ENCODE assay signal across 16 cellular contexts in genomic region chr12:52581481-52581880, GRCh38. TPM values are rescaled to one million over a fixed set of nuclear protein-coding genes. Genes with fewer than 3 reads are reported as not detected.
A peak's percentile ranks its signal among the peaks of the same experiment; 100 is the strongest.
DNase-seq lines count a peak whose midpoint lies in the region; ATAC-seq, FAIRE-seq and TF ChIP-seq lines count a peak whose summit lies in the region.
"Had no signal": no experiment of that assay in that cellular context is flagged by ENCODE, and none has a peak within 500 bp of the region (broad histone marks: within the 10 kb centered on the region; RNA-seq: fewer than 3 reads in every experiment).

No MANE protein-coding gene starts in this region.

- peak overlapping the region; percentile 90 for H3K27ac ChIP-seq in keratinocyte (ENCODE audit: control insufficient read depth, insufficient read depth, low read length)
- H3K27ac ChIP-seq: SJSA1 had no signal

- H3K36me3 Mint-ChIP-seq in osteocyte (ENCODE audit: unreplicated experiment), result no peaks in the 10 kb centered on the region

- H3K79me2 ChIP-seq in keratinocyte (ENCODE audit: control insufficient read depth, insufficient read depth, low read length), result no peaks in the 10 kb centered on the region

- H3K4me2 ChIP-seq in keratinocyte (ENCODE audit: control insufficient read depth, extremely low read depth, insufficient read depth, low read depth, low read length), result peak overlapping the region; percentile 81

- no peaks in the 10 kb centered on the region for H3K9me3 Mint-ChIP-seq in osteocyte (ENCODE audit: unreplicated experiment)

- H3K4me3 Mint-ChIP-seq in osteocyte (ENCODE audit: unreplicated experiment), result no peak overlapping the region

- peaks cover 53% of the 10 kb centered on the region for H3K4me1 ChIP-seq in keratinocyte (ENCODE audit: control insufficient read depth, extremely low read depth, insufficient read depth, low read length)
- H3K4me1 ChIP-seq: SJSA1 had no signal

- DNase-seq in AG09309 (ENCODE audit: low read depth) (peak; percentile 3), HT1080 (ENCODE audit: low read depth) (peak; percentile 6), amniotic epithelial cell (ENCODE audit: low read depth) (peak; percentile 84), keratinocyte (ENCODE audit: low read depth, low spot score) (peak; percentile 40), osteocyte (ENCODE audit: extremely low spot score, unreplicated experiment) (no peak)
- no peak for DNase-seq in stimulated activated CD4-positive, alpha-beta T cell treated with anti-CD3 and anti-CD28 coated beads, Interleukin-4, amount 100 ng/mL, for 1 hour
- no peak for DNase-seq in activated CD4-positive, alpha-beta T cell treated with anti-CD3 and anti-CD28 coated beads for 48 hours
- DNase-seq: activated gamma-delta T cell, GOT3, mesendoderm had no signal

- no peaks in the 10 kb centered on the region for H3K9me3 ChIP-seq in keratinocyte (ENCODE audit: control insufficient read depth, low read depth, low read length)
- H3K9me3 ChIP-seq: SJSA1 had no signal

- no peaks in the 10 kb centered on the region for H4K20me1 ChIP-seq in keratinocyte (ENCODE audit: control insufficient read depth, extremely low read depth, insufficient read depth, low read length)

- H3K9ac ChIP-seq in keratinocyte (ENCODE audit: control insufficient read depth, extremely low read depth, insufficient read depth, low read length), result peak overlapping the region; percentile 65

- H3K27ac Mint-ChIP-seq in osteocyte (ENCODE audit: unreplicated experiment), result no peak overlapping the region
- H3K27ac Mint-ChIP-seq: progenitor cell of endocrine pancreas had no signal

- no peaks in the 10 kb centered on the region for H3K36me3 ChIP-seq in keratinocyte (ENCODE audit: control insufficient read depth in 2 of 2, extremely low read depth in 1 of 2, insufficient read depth in 2 of 2, low read length in 2 of 2)
- H3K36me3 ChIP-seq: SJSA1 had no signal

- peak; percentile 95 for FAIRE-seq in keratinocyte (lab: Jason Lieb, UNC)

- TF ChIP-seq CTCF in AG09309 (IDR thresholded peaks at IDR 0.05; ENCODE audit: control insufficient read depth, insufficient read depth, low read depth, low read length, missing control alignments) (no peak), keratinocyte (optimal IDR thresholded peaks at IDR 0.05 in 1 of 3, IDR thresholded peaks at IDR 0.05 in 1 of 3, conservative IDR thresholded peaks at IDR 0.05 in 1 of 3; ENCODE audit: extremely low read depth in 1 of 3, insufficient read depth in 2 of 3, low read length in 3 of 3) (no peak), osteocyte (IDR thresholded peaks at IDR 0.05) (no peak)

- H2AFZ ChIP-seq in keratinocyte (ENCODE audit: control insufficient read depth, low read length), result no peak overlapping the region

- H3K27me3 Mint-ChIP-seq in osteocyte (ENCODE audit: unreplicated experiment), result peaks cover 48% of the 10 kb centered on the region

- no peak overlapping the region for H3K4me3 ChIP-seq in AG09309 (ENCODE audit: control insufficient read depth, low read depth, low read length)
- H3K4me3 ChIP-seq in keratinocyte (ENCODE audit: control insufficient read depth in 2 of 3, extremely low read depth in 1 of 3, insufficient read depth in 2 of 3, low read depth in 1 of 3, low read length in 3 of 3), result no peak overlapping the region
- H3K4me3 ChIP-seq: SJSA1 had no signal

- dilution Hi-C loops in keratinocyte (cut with MboI; ENCODE audit: extremely low pct_ligation_motif_present, low sequenced_read_pairs), result no loop called here

- ATAC-seq in GM21825 (IDR thresholded peaks at IDR 0.05; ENCODE audit: unreplicated experiment), result no peak
- ATAC-seq: activated CD4-positive, CD25-positive, alpha-beta regulatory T cell treated with anti-CD3 and anti-CD28 coated beads, Interleukin-2, amount 50 U/mL, for 24 hours had no signal

- H3K27me3 ChIP-seq in keratinocyte (ENCODE audit: control insufficient read depth, extremely low read depth, insufficient read depth, low read length), result no peaks in the 10 kb centered on the region

- no peaks in the 10 kb centered on the region for H3K4me1 Mint-ChIP-seq in osteocyte (ENCODE audit: unreplicated experiment)

- peaks cover 2% of the 10 kb centered on the region for H3K9me1 ChIP-seq in keratinocyte (ENCODE audit: control insufficient read depth, extremely low read depth, insufficient read depth, low read length)

RNA-seq across cellular contexts. Expression of gene KRT74, which starts 7.8 kb away (rescaled TPM):
- not detected in 2 replicates for total RNA-seq in HT1080 (2014; rRNA removed; shearing (Covaris generic))
- polyA plus RNA-seq in HT1080 (2015; cell fraction: cytosol; rRNA removed), result not detected in 2 replicates
- polyA plus RNA-seq in HT1080 (2015; cell fraction: nucleus; rRNA removed), result not detected in 2 replicates
- 0.10 to 0.36 TPM (median 0.17 TPM) in 3 replicates for polyA plus RNA-seq in keratinocyte
- not detected for polyA plus RNA-seq in keratinocyte (2011; ENCODE audit: low read depth)
- polyA plus RNA-seq in keratinocyte (2011; cell fraction: cytosol; rRNA removed), result 0.07 and 0.12 TPM in 2 replicates
- 0.98 and 1.1 TPM in 2 replicates for polyA plus RNA-seq in keratinocyte (2011; cell fraction: nucleus; rRNA removed)
- polyA plus RNA-seq in keratinocyte (2012; ENCODE audit: low replicate concordance), result 0.07 and 0.24 TPM in 2 replicates
- 0.19 TPM in 1 of 3 replicates, not detected in the others for polyA minus RNA-seq in keratinocyte
- not detected for polyA minus RNA-seq in keratinocyte (2011; cell fraction: cytosol; rRNA and poly(A)+ RNA removed)
- polyA minus RNA-seq in keratinocyte (2011; cell fraction: nucleus; rRNA and poly(A)+ RNA removed), result 0.23 TPM in 1 of 2 replicates, not detected in the other
- not detected in 2 replicates for total RNA-seq in osteocyte
- total RNA-seq: NCI-H460, progenitor cell of endocrine pancreas, SJSA1 had no signal
- polyA plus RNA-seq: BJ had no signal

RNA-seq across cellular contexts. Expression of gene KRT72, which starts 19.8 kb away (rescaled TPM):
- total RNA-seq in HT1080 (2014; rRNA removed; shearing (Covaris generic)), result not detected in 2 replicates
- not detected in 2 replicates for polyA plus RNA-seq in HT1080 (2015; cell fraction: cytosol; rRNA removed)
- not detected in 2 replicates for polyA plus RNA-seq in HT1080 (2015; cell fraction: nucleus; rRNA removed)
- polyA plus RNA-seq in keratinocyte, result not detected in 3 replicates
- not detected for polyA plus RNA-seq in keratinocyte (2011; ENCODE audit: low read depth)
- polyA plus RNA-seq in keratinocyte (2011; cell fraction: cytosol; rRNA removed), result not detected in 2 replicates
- polyA plus RNA-seq in keratinocyte (2011; cell fraction: nucleus; rRNA removed), result not detected in 2 replicates
- not detected in 2 replicates for polyA plus RNA-seq in keratinocyte (2012; ENCODE audit: low replicate concordance)
- polyA minus RNA-seq in keratinocyte, result not detected in 3 replicates
- not detected for polyA minus RNA-seq in keratinocyte (2011; cell fraction: cytosol; rRNA and poly(A)+ RNA removed)
- not detected in 2 replicates for polyA minus RNA-seq in keratinocyte (2011; cell fraction: nucleus; rRNA and poly(A)+ RNA removed)
- not detected in 2 replicates for total RNA-seq in osteocyte
- total RNA-seq: NCI-H460, progenitor cell of endocrine pancreas, SJSA1 had no signal
- polyA plus RNA-seq: BJ had no signal

RNA-seq across cellular contexts. Expression of gene KRT71, which starts 28.5 kb away (rescaled TPM):
- total RNA-seq in HT1080 (2014; rRNA removed; shearing (Covaris generic)), result not detected in 2 replicates
- not detected in 2 replicates for polyA plus RNA-seq in HT1080 (2015; cell fraction: cytosol; rRNA removed)
- polyA plus RNA-seq in HT1080 (2015; cell fraction: nucleus; rRNA removed), result not detected in 2 replicates
- polyA plus RNA-seq in keratinocyte, result not detected in 3 replicates
- not detected for polyA plus RNA-seq in keratinocyte (2011; ENCODE audit: low read depth)
- polyA plus RNA-seq in keratinocyte (2011; cell fraction: cytosol; rRNA removed), result not detected in 2 replicates
- polyA plus RNA-seq in keratinocyte (2011; cell fraction: nucleus; rRNA removed), result not detected in 2 replicates
- polyA plus RNA-seq in keratinocyte (2012; ENCODE audit: low replicate concordance), result not detected in 2 replicates
- polyA minus RNA-seq in keratinocyte, result not detected in 3 replicates
- not detected for polyA minus RNA-seq in keratinocyte (2011; cell fraction: cytosol; rRNA and poly(A)+ RNA removed)
- polyA minus RNA-seq in keratinocyte (2011; cell fraction: nucleus; rRNA and poly(A)+ RNA removed), result not detected in 2 replicates
- total RNA-seq in osteocyte, result not detected in 2 replicates
- total RNA-seq: NCI-H460, progenitor cell of endocrine pancreas, SJSA1 had no signal
- polyA plus RNA-seq: BJ had no signal

RNA-seq across cellular contexts. Expression of gene KRT73, which starts 36.9 kb away (rescaled TPM):
- total RNA-seq in HT1080 (2014; rRNA removed; shearing (Covaris generic)), result not detected in 2 replicates
- polyA plus RNA-seq in HT1080 (2015; cell fraction: cytosol; rRNA removed), result not detected in 2 replicates
- not detected in 2 replicates for polyA plus RNA-seq in HT1080 (2015; cell fraction: nucleus; rRNA removed)
- 0.03 TPM in 1 of 3 replicates, not detected in the others for polyA plus RNA-seq in keratinocyte
- not detected for polyA plus RNA-seq in keratinocyte (2011; ENCODE audit: low read depth)
- polyA plus RNA-seq in keratinocyte (2011; cell fraction: cytosol; rRNA removed), result not detected in 2 replicates
- polyA plus RNA-seq in keratinocyte (2011; cell fraction: nucleus; rRNA removed), result not detected in 2 replicates
- not detected in 2 replicates for polyA plus RNA-seq in keratinocyte (2012; ENCODE audit: low replicate concordance)
- polyA minus RNA-seq in keratinocyte, result not detected in 3 replicates
- polyA minus RNA-seq in keratinocyte (2011; cell fraction: cytosol; rRNA and poly(A)+ RNA removed), result not detected
- polyA minus RNA-seq in keratinocyte (2011; cell fraction: nucleus; rRNA and poly(A)+ RNA removed), result not detected in 2 replicates
- total RNA-seq in osteocyte, result not detected in 2 replicates
- total RNA-seq: NCI-H460, progenitor cell of endocrine pancreas, SJSA1 had no signal
- polyA plus RNA-seq: BJ had no signal

Comparison
In these comparisons a context has a peak if more than half of its experiments do, and no peak if none do; other contexts are left out.
1. DNase-seq: peak in AG09309 (single experiment), HT1080 (single experiment), amniotic epithelial cell (single experiment) and keratinocyte (single experiment); none in osteocyte (single experiment), stimulated activated CD4-positive, alpha-beta T cell treated with anti-CD3 and anti-CD28 coated beads, Interleukin-4, amount 100 ng/mL, for 1 hour (single experiment) and activated CD4-positive, alpha-beta T cell treated with anti-CD3 and anti-CD28 coated beads for 48 hours (single experiment).